ENCODE assay signal across 10 cellular contexts in genomic region chr19:17499030-17499429, GRCh38. TPM values are rescaled to one million over a fixed set of nuclear protein-coding genes. Genes with fewer than 3 reads are reported as not detected.
"Had no signal": no experiment of that assay in that cellular context is flagged by ENCODE, and none has a peak within 500 bp of the region (broad histone marks: within the 10 kb centered on the region; RNA-seq: fewer than 3 reads in every experiment).

No MANE protein-coding gene starts in this region.

RNA-seq across cellular contexts. Expression of gene NXNL1, which starts 38.3 kb away (rescaled TPM):
- total RNA-seq: activated CD8-positive, alpha-beta memory T cell treated with anti-CD3 and anti-CD28 coated beads for 36 hours; activated naive CD4-positive, alpha-beta T cell treated with anti-CD3 and anti-CD28 coated beads for 36 hours; activated T-helper 17 cell treated with anti-CD3 and anti-CD28 coated beads, Interleukin-2, amount 50 U/mL, for 72 hours; esophagus muscularis mucosa; fibroblast of villous mesenchyme; left ventricle myocardium superior; pulmonary artery endothelial cell; T-helper 2 cell treated with Interferon-gamma antibody and Interleukin-4, amounts not matched to agents 100 ng/mL and 5 ng/mL, for 36 hours had no signal
- polyA plus RNA-seq: thymus had no signal

RNA-seq across cellular contexts. Expression of gene TMEM221, which starts 50.6 kb away (rescaled TPM):
- total RNA-seq: activated CD8-positive, alpha-beta memory T cell treated with anti-CD3 and anti-CD28 coated beads for 36 hours; activated naive CD4-positive, alpha-beta T cell treated with anti-CD3 and anti-CD28 coated beads for 36 hours; activated T-helper 17 cell treated with anti-CD3 and anti-CD28 coated beads, Interleukin-2, amount 50 U/mL, for 72 hours; fibroblast of villous mesenchyme; left ventricle myocardium superior; mesenteric fat pad; pulmonary artery endothelial cell; T-helper 2 cell treated with Interferon-gamma antibody and Interleukin-4, amounts not matched to agents 100 ng/mL and 5 ng/mL, for 36 hours had no signal
